ENCODE assay signal across 9 cellular contexts in genomic region chr21:44618909-44619308, GRCh38. TPM values are rescaled to one million over a fixed set of nuclear protein-coding genes. Genes with fewer than 3 reads are reported as not detected.
DNase-seq lines count a peak whose midpoint lies in the region; ATAC-seq and TF ChIP-seq lines count a peak whose summit lies in the region.
"Had no signal": no experiment of that assay in that cellular context is flagged by ENCODE, and none has a peak within 500 bp of the region (broad histone marks: within the 10 kb centered on the region; RNA-seq: fewer than 3 reads in every experiment).

No MANE protein-coding gene starts in this region.

- TF ChIP-seq POLR2A in tibial nerve (IDR thresholded peaks at IDR 0.05) = no peak

- H3K27me3 Mint-ChIP-seq in natural killer cell treated with Interleukin-12 subunit alpha and Interleukin-12 subunit beta and Interleukin-15 and Interleukin-18, amount 100 ng/mL, for 72 hours = no peaks in the 10 kb centered on the region
- H3K27me3 Mint-ChIP-seq in stimulated activated naive CD8-positive, alpha-beta T cell treated with anti-CD3 and anti-CD28 coated beads, Interleukin-15, Interleukin-2, amounts not matched to agents 100 ng/mL and 50 ng/mL, for 24 hours = no peaks in the 10 kb centered on the region

- H3K27me3 ChIP-seq in tibial nerve = no peaks in the 10 kb centered on the region

- peak; percentile 50 for DNase-seq in NK-92 treated with Interleukin-12 subunit alpha and Interleukin-12 subunit beta, amount 100 ng/mL, for 24 hours (lab: John Stamatoyannopoulos, UW)
- no peak for DNase-seq in NK-92 (lab: John Stamatoyannopoulos, UW; ENCODE audit: unreplicated experiment)
- peak; percentile 56 for DNase-seq in activated effector memory CD4-positive, alpha-beta T cell treated with Interleukin-2 at 50 U/mL for 16 hours
- peak; percentile 71 for DNase-seq in natural killer cell treated with Interleukin-12 subunit alpha and Interleukin-12 subunit beta and Interleukin-15 and Interleukin-18, amount 100 ng/mL, for 72 hours (ENCODE audit: low spot score)
- DNase-seq in AG08395 (ENCODE audit: low spot score) = no peak
- DNase-seq in tibial nerve (ENCODE audit: low spot score in 2 of 2) = no peak
- DNase-seq: NCI-H2029 treated with DMSO at 0.1 percent for 48 hours had no signal

- H3K4me1 Mint-ChIP-seq in natural killer cell treated with Interleukin-12 subunit alpha and Interleukin-12 subunit beta and Interleukin-15 and Interleukin-18, amount 100 ng/mL, for 72 hours (ENCODE audit: low read depth in 2 of 2) = peaks cover 17 to 29% of the 10 kb centered on the region in 2 donors
- peaks cover 42% of the 10 kb centered on the region for H3K4me1 Mint-ChIP-seq in stimulated activated naive CD8-positive, alpha-beta T cell treated with anti-CD3 and anti-CD28 coated beads, Interleukin-15, Interleukin-2, amounts not matched to agents 100 ng/mL and 50 ng/mL, for 24 hours (ENCODE audit: low read depth)

- no peak for TF ChIP-seq EP300 in tibial nerve (IDR thresholded peaks at IDR 0.05)

- peak overlapping the region; percentile 68 to 91 for H3K27ac Mint-ChIP-seq in natural killer cell treated with Interleukin-12 subunit alpha and Interleukin-12 subunit beta and Interleukin-15 and Interleukin-18, amount 100 ng/mL, for 72 hours
- peak overlapping the region; percentile 82 for H3K27ac Mint-ChIP-seq in stimulated activated naive CD8-positive, alpha-beta T cell treated with anti-CD3 and anti-CD28 coated beads, Interleukin-15, Interleukin-2, amounts not matched to agents 100 ng/mL and 50 ng/mL, for 24 hours

- WGBS in tibial nerve, 2 donors = 59 to 70% methylated on average over 3 of the region's 3 CpGs

- peaks cover 26% of the 10 kb centered on the region for H3K9me3 Mint-ChIP-seq in natural killer cell treated with Interleukin-12 subunit alpha and Interleukin-12 subunit beta and Interleukin-15 and Interleukin-18, amount 100 ng/mL, for 72 hours
- H3K9me3 Mint-ChIP-seq in stimulated activated naive CD8-positive, alpha-beta T cell treated with anti-CD3 and anti-CD28 coated beads, Interleukin-15, Interleukin-2, amounts not matched to agents 100 ng/mL and 50 ng/mL, for 24 hours = peaks cover 43% of the 10 kb centered on the region

- no peak for TF ChIP-seq CTCF in tibial nerve (IDR thresholded peaks at IDR 0.05)

- H3K36me3 Mint-ChIP-seq in natural killer cell treated with Interleukin-12 subunit alpha and Interleukin-12 subunit beta and Interleukin-15 and Interleukin-18, amount 100 ng/mL, for 72 hours = peaks cover 37% of the 10 kb centered on the region
- peaks cover 27% of the 10 kb centered on the region for H3K36me3 Mint-ChIP-seq in stimulated activated naive CD8-positive, alpha-beta T cell treated with anti-CD3 and anti-CD28 coated beads, Interleukin-15, Interleukin-2, amounts not matched to agents 100 ng/mL and 50 ng/mL, for 24 hours (ENCODE audit: low read depth)

- H3K4me3 ChIP-seq in tibial nerve = no peak overlapping the region

- H3K36me3 ChIP-seq in tibial nerve = no peaks in the 10 kb centered on the region

- peak; percentile 91 to 92 for ATAC-seq in natural killer cell treated with Interleukin-12 subunit alpha and Interleukin-12 subunit beta and Interleukin-15 and Interleukin-18, amount 100 ng/mL, for 72 hours
- no peak for ATAC-seq in GM18861 (IDR thresholded peaks at IDR 0.05; ENCODE audit: unreplicated experiment)

- no peaks in the 10 kb centered on the region for H3K4me1 ChIP-seq in tibial nerve

- peaks cover 0 to 32% (median 5%) of the 10 kb centered on the region in 4 donors for H3K9me3 ChIP-seq in tibial nerve

- peak overlapping the region; percentile 67 for H3K4me3 Mint-ChIP-seq in natural killer cell treated with Interleukin-12 subunit alpha and Interleukin-12 subunit beta and Interleukin-15 and Interleukin-18, amount 100 ng/mL, for 72 hours
- peak overlapping the region; percentile 11 for H3K4me3 Mint-ChIP-seq in stimulated activated naive CD8-positive, alpha-beta T cell treated with anti-CD3 and anti-CD28 coated beads, Interleukin-15, Interleukin-2, amounts not matched to agents 100 ng/mL and 50 ng/mL, for 24 hours

- peak overlapping the region in 1 of 4 donors; percentile 12 for H3K27ac ChIP-seq in tibial nerve

RNA-seq across cellular contexts. Expression of gene KRTAP10-8, which starts 7.0 kb away (rescaled TPM):
- not detected for total RNA-seq in natural killer cell treated with Interleukin-12 subunit alpha and Interleukin-12 subunit beta and Interleukin-15 and Interleukin-18, amount 100 ng/mL, for 72 hours
- total RNA-seq in tibial nerve = not detected

RNA-seq across cellular contexts. Expression of gene KRTAP10-9, which starts 8.0 kb away (rescaled TPM):
- not detected for total RNA-seq in natural killer cell treated with Interleukin-12 subunit alpha and Interleukin-12 subunit beta and Interleukin-15 and Interleukin-18, amount 100 ng/mL, for 72 hours
- not detected for total RNA-seq in tibial nerve

RNA-seq across cellular contexts. Expression of gene KRTAP10-10, which starts 18.2 kb away (rescaled TPM):
- total RNA-seq in natural killer cell treated with Interleukin-12 subunit alpha and Interleukin-12 subunit beta and Interleukin-15 and Interleukin-18, amount 100 ng/mL, for 72 hours = not detected
- total RNA-seq in tibial nerve = not detected

RNA-seq across cellular contexts. Expression of gene KRTAP10-7, which starts 18.5 kb away (rescaled TPM):
- not detected for total RNA-seq in natural killer cell treated with Interleukin-12 subunit alpha and Interleukin-12 subunit beta and Interleukin-15 and Interleukin-18, amount 100 ng/mL, for 72 hours
- total RNA-seq in tibial nerve = not detected

RNA-seq across cellular contexts. Expression of gene KRTAP10-6, which starts 26.6 kb away (rescaled TPM):
- total RNA-seq in natural killer cell treated with Interleukin-12 subunit alpha and Interleukin-12 subunit beta and Interleukin-15 and Interleukin-18, amount 100 ng/mL, for 72 hours = not detected
- not detected for total RNA-seq in tibial nerve

Comparison
In these comparisons a context has a peak if more than half of its experiments do, and no peak if none do; other contexts are left out.
1. DNase-seq: peak in NK-92 treated with Interleukin-12 subunit alpha and Interleukin-12 subunit beta, amount 100 ng/mL, for 24 hours (single experiment), activated effector memory CD4-positive, alpha-beta T cell treated with Interleukin-2 at 50 U/mL for 16 hours (single experiment) and natural killer cell treated with Interleukin-12 subunit alpha and Interleukin-12 subunit beta and Interleukin-15 and Interleukin-18, amount 100 ng/mL, for 72 hours (single experiment); none in NK-92 (single experiment), AG08395 (single experiment) and tibial nerve (0 of 2).